11 cellular contexts compared by ENCODE assay signal in genomic region chr16:56851671-56852400, GRCh38. TPM values are rescaled to one million over a fixed set of nuclear protein-coding genes. Genes with fewer than 3 reads are reported as not detected.
DNase-seq lines count a peak whose midpoint lies in the region; ATAC-seq and TF ChIP-seq lines count a peak whose summit lies in the region.
"Had no signal": no experiment of that assay in that cellular context is flagged by ENCODE, and none has a peak within 500 bp of the region (broad histone marks: within the 10 kb centered on the region; RNA-seq: fewer than 3 reads in every experiment).

No MANE protein-coding gene starts in this region.

- H3K4me3 Mint-ChIP-seq in CD14-positive monocyte: no peak overlapping the region
- H3K4me3 Mint-ChIP-seq in activated T-cell treated with anti-CD3 and anti-CD28 coated beads, Interleukin-2, amount 50 U/mL, for 72 hours: no peak overlapping the region
- H3K4me3 Mint-ChIP-seq: immature natural killer cell had no signal

- peaks cover 0 to 31% (median 0%) of the 10 kb centered on the region in 4 donors for H3K4me1 ChIP-seq in right lobe of liver

- H3K36me3 ChIP-seq in right lobe of liver: no peaks in the 10 kb centered on the region

- H3K4me1 Mint-ChIP-seq in CD14-positive monocyte: peaks cover 41% of the 10 kb centered on the region
- peaks cover 33% of the 10 kb centered on the region for H3K4me1 Mint-ChIP-seq in activated T-cell treated with anti-CD3 and anti-CD28 coated beads, Interleukin-2, amount 50 U/mL, for 72 hours (ENCODE audit: low read depth)

- TF ChIP-seq POLR2A in right lobe of liver (IDR thresholded peaks at IDR 0.05): no peak

- ATAC-seq in right lobe of liver: no peak
- ATAC-seq in GM18502 (IDR thresholded peaks at IDR 0.05; ENCODE audit: poor library complexity, unreplicated experiment): no peak
- no peak for ATAC-seq in GM21737 (IDR thresholded peaks at IDR 0.05; ENCODE audit: unreplicated experiment)
- ATAC-seq in activated T-cell treated with anti-CD3 and anti-CD28 coated beads, Interleukin-2, amount 50 U/mL, for 72 hours (replicated peaks in 1 of 2): no peak

- H3K27ac ChIP-seq in right lobe of liver: no peak overlapping the region

- peaks cover 0 to 2% (median 0%) of the 10 kb centered on the region in 3 donors for H3K27me3 Mint-ChIP-seq in CD14-positive monocyte (ENCODE audit: low read depth in 3 of 3)
- no peaks in the 10 kb centered on the region for H3K27me3 Mint-ChIP-seq in activated T-cell treated with anti-CD3 and anti-CD28 coated beads, Interleukin-2, amount 50 U/mL, for 72 hours (ENCODE audit: low read depth)

- H3K4me3 ChIP-seq in Jurkat, Clone E6-1 (ENCODE audit: low read length): no peak overlapping the region
- no peak overlapping the region for H3K4me3 ChIP-seq in right lobe of liver

- DNase-seq in CD14-positive monocyte (ENCODE audit: low spot score): no peak
- peak; percentile 38 for DNase-seq in Jurkat, Clone E6-1 (ENCODE audit: low read depth, low spot score)
- peak; percentile 58 for DNase-seq in astrocyte of the hippocampus (ENCODE audit: low read depth, low spot score)
- peak in 1 of 3 donors; percentile 11 for DNase-seq in right lobe of liver
- no peak for DNase-seq in SIG-M5 (lab: John Stamatoyannopoulos, UW)
- no peak for DNase-seq in activated T-cell treated with anti-CD3 and anti-CD28 coated beads, Interleukin-2, amount 50 U/mL, for 72 hours
- DNase-seq: immature natural killer cell, NCI-H1092 treated with DMSO at 0.1 percent for 48 hours had no signal

- WGBS in right lobe of liver (ENCODE audit: insufficient coverage, low coverage, low lambda C conversion rate, missing lambda C conversion rate): 46% methylated on average over 6 of the region's 8 CpGs

- peak overlapping the region in 1 of 7 donors; percentile 76 for H3K27ac Mint-ChIP-seq in CD14-positive monocyte
- H3K27ac Mint-ChIP-seq in activated T-cell treated with anti-CD3 and anti-CD28 coated beads, Interleukin-2, amount 50 U/mL, for 72 hours: no peak overlapping the region
- H3K27ac Mint-ChIP-seq: immature natural killer cell had no signal

- no peaks in the 10 kb centered on the region for H3K36me3 Mint-ChIP-seq in CD14-positive monocyte
- peaks cover 0 to 1% of the 10 kb centered on the region in 2 donors for H3K36me3 Mint-ChIP-seq in activated T-cell treated with anti-CD3 and anti-CD28 coated beads, Interleukin-2, amount 50 U/mL, for 72 hours (ENCODE audit: insufficient read depth in 2 of 2)

- peaks cover 0 to 4% (median 0%) of the 10 kb centered on the region in 7 donors for H3K9me3 Mint-ChIP-seq in CD14-positive monocyte
- H3K9me3 Mint-ChIP-seq in activated T-cell treated with anti-CD3 and anti-CD28 coated beads, Interleukin-2, amount 50 U/mL, for 72 hours: no peaks in the 10 kb centered on the region
- H3K9me3 Mint-ChIP-seq: immature natural killer cell had no signal

- TF ChIP-seq CTCF in CD14-positive monocyte (IDR thresholded peaks at IDR 0.05) (peak; percentile 43), right lobe of liver (IDR thresholded peaks at IDR 0.05) (peak in 3 of 4 donors; percentile 18 to 33 (median 22))

- no peaks in the 10 kb centered on the region for H3K9me3 ChIP-seq in right lobe of liver

- intact Hi-C loops in CD14-positive monocyte (cut with micrococcal nuclease): no loop called here
- intact Hi-C loops in right lobe of liver (cut with DNase I): no loop called here

- H3K27me3 ChIP-seq in right lobe of liver: no peaks in the 10 kb centered on the region

RNA-seq across cellular contexts. Expression of gene SLC12A3, which starts 13.2 kb away (rescaled TPM):
- polyA plus RNA-seq in CD14-positive monocyte: not detected
- not detected for polyA plus RNA-seq in Jurkat, Clone E6-1 (2012; ENCODE audit: insufficient read depth, insufficient read length)
- total RNA-seq in right lobe of liver: not detected
- total RNA-seq in activated T-cell treated with anti-CD3 and anti-CD28 coated beads, Interleukin-2, amount 50 U/mL, for 72 hours: not detected
- total RNA-seq: T-helper 2 cell treated with Interferon-gamma antibody and Interleukin-4, amounts not matched to agents 100 ng/mL and 5 ng/mL, for 36 hours had no signal

Comparison
In these comparisons a context has a peak if more than half of its experiments do, and no peak if none do; other contexts are left out.
1. DNase-seq: peak in Jurkat, Clone E6-1 (single experiment) and astrocyte of the hippocampus (single experiment); none in CD14-positive monocyte (single experiment), SIG-M5 (single experiment) and activated T-cell treated with anti-CD3 and anti-CD28 coated beads, Interleukin-2, amount 50 U/mL, for 72 hours (0 of 2).